Comparison of ENCODE assay signal across 14 cellular contexts in genomic region chr18:45588831-45589558, GRCh38. TPM values are rescaled to one million over a fixed set of nuclear protein-coding genes. Genes with fewer than 3 reads are reported as not detected.
A peak's percentile ranks its signal among the peaks of the same experiment; 100 is the strongest.
DNase-seq lines count a peak whose midpoint lies in the region; ATAC-seq, FAIRE-seq and TF ChIP-seq lines count a peak whose summit lies in the region.
"Had no signal": no experiment of that assay in that cellular context is flagged by ENCODE, and none has a peak within 500 bp of the region (broad histone marks: within the 10 kb centered on the region; RNA-seq: fewer than 3 reads in every experiment).

No MANE protein-coding gene starts in this region.

- 0% methylated on average over 1 of the region's 8 CpGs; no CpG with 5 or more reads in 1 of the 2 experiments for WGBS in IMR-90 (ENCODE audit: extremely low coverage in 2 of 2, insufficient read length in 1 of 2), 2 experiments
- WGBS in esophagus squamous epithelium, 2 donors = 35 to 39% methylated on average over 8 of the region's 8 CpGs
- WGBS in sigmoid colon, 2 donors = 36 to 57% methylated on average over 8 of the region's 8 CpGs

- no peak for TF ChIP-seq EP300 in sigmoid colon (IDR thresholded peaks at IDR 0.05)

- H2BK20ac ChIP-seq in IMR-90 (ENCODE audit: low read depth, low read length) = peak overlapping the region; percentile 92

- peak; percentile 78 for DNase-seq in AG10803 (ENCODE audit: low read depth)
- DNase-seq in IMR-90 = peak; percentile 60
- DNase-seq in esophagus squamous epithelium (lab: John Stamatoyannopoulos, UW) = no peak
- no peak for DNase-seq in sigmoid colon
- no peak for DNase-seq in NCI-H1092 (lab: John Stamatoyannopoulos, UW)
- DNase-seq in HTR-8/SVneo (ENCODE audit: insufficient read length, low spot score) = no peak
- no peak for DNase-seq in stimulated activated CD4-positive, alpha-beta T cell treated with anti-CD3 and anti-CD28 coated beads, Interleukin-4, amount 100 ng/mL, for 1 hour
- no peak for DNase-seq in activated gamma-delta T cell treated with Interleukin-2 at 50 U/mL for 16 hours
- DNase-seq: CD4-positive, alpha-beta memory T cell; dorsolateral prefrontal cortex; naive thymus-derived CD4-positive, alpha-beta T cell; NCI-H1417; NCI-H82; stimulated activated naive CD4-positive, alpha-beta T cell treated with Interleukin-2 at 50 U/mL for 16 hours had no signal

- no TSS peak for BruUV-seq in IMR-90 (replicated peaks; lab: Mats Ljungman, UMichigan)

- H4K91ac ChIP-seq in IMR-90 (ENCODE audit: insufficient read depth, low read depth, low read length) = 0 out of 2 replicates have a peak overlapping the region, but pooled peaks have one; percentile 80

- peak overlapping the region; percentile 49; the same call in 1 of the 3 replicates for H2BK15ac ChIP-seq in IMR-90 (ENCODE audit: low read depth, low read length)

- H2AK5ac ChIP-seq in IMR-90 (ENCODE audit: low read depth, low read length) = no peak overlapping the region; the same call in 1 of the 2 replicates

- H3K14ac ChIP-seq in IMR-90 (replicated peaks; ENCODE audit: low read depth, low read length) = peak overlapping the region; percentile 87

- H3K9me3 ChIP-seq in IMR-90 (ENCODE audit: control insufficient read depth, insufficient read depth, low read length) (peaks cover 2% of the 10 kb centered on the region; the same call in 1 of the 2 replicates), esophagus squamous epithelium (no peaks in the 10 kb centered on the region), sigmoid colon (no peaks in the 10 kb centered on the region)

- peak overlapping the region in 1 of 2 experiments; percentile 79; a peak in 1 of 4 replicates for H4K8ac ChIP-seq in IMR-90 (ENCODE audit: low read depth in 2 of 2, low read length in 2 of 2)

- peak overlapping the region; percentile 1; the same call in 1 of the 2 replicates for H3K4me3 ChIP-seq in AG10803 (ENCODE audit: low read length)
- H3K4me3 ChIP-seq in IMR-90 (ENCODE audit: insufficient read depth, low read depth, low read length) = no peak overlapping the region
- H3K4me3 ChIP-seq in esophagus squamous epithelium = no peak overlapping the region
- no peak overlapping the region for H3K4me3 ChIP-seq in sigmoid colon
- H3K4me3 ChIP-seq: dorsolateral prefrontal cortex had no signal

- H4K20me1 ChIP-seq in IMR-90 (ENCODE audit: insufficient read depth, low read length) = no peaks in the 10 kb centered on the region

- peak overlapping the region; percentile 94 for H3K4ac ChIP-seq in IMR-90 (ENCODE audit: low read depth, low read length)

- dilution Hi-C loops in IMR-90 (cut with HindIII; ENCODE audit: low sequenced_read_pairs, unreplicated experiment) = no loop called here

- CTCF ChIA-PET in IMR-90 (lab: Yijun Ruan, JAX) = interaction anchor here (1.3 kb wide), 1 partner anchor 15 kb away, joined by 3 read pairs; no protein-coding TSS in a partner anchor

- peak overlapping the region; percentile 8; the same call in 1 of the 2 replicates for H3K9ac ChIP-seq in IMR-90 (ENCODE audit: low read depth, low read length)

- peak overlapping the region; percentile 80; the same call in 1 of the 2 replicates for H3K18ac ChIP-seq in IMR-90 (ENCODE audit: low read depth, low read length)

- H3K36me3 ChIP-seq in IMR-90 (ENCODE audit: control insufficient read depth, insufficient read depth, low read length) (no peaks in the 10 kb centered on the region), esophagus squamous epithelium (no peaks in the 10 kb centered on the region), sigmoid colon (no peaks in the 10 kb centered on the region)

- H3K4me1 ChIP-seq in IMR-90 (ENCODE audit: control insufficient read depth, insufficient read depth, low read length) = peaks cover 20% of the 10 kb centered on the region; the same call in 1 of the 2 replicates
- H3K4me1 ChIP-seq in esophagus squamous epithelium = peaks cover 0 to 31% (median 24%) of the 10 kb centered on the region in 3 donors
- peaks cover 0 to 33% (median 30%) of the 10 kb centered on the region in 4 donors for H3K4me1 ChIP-seq in sigmoid colon

- POLR2A ChIA-PET in IMR-90 (lab: Charles Lee; ENCODE audit: unreplicated experiment) = no interaction called here

- H3K27me3 ChIP-seq in IMR-90 (ENCODE audit: control insufficient read depth, insufficient read depth, low read length) = peaks cover 3% of the 10 kb centered on the region; the same call in 1 of the 2 replicates
- H3K27me3 ChIP-seq in esophagus squamous epithelium = no peaks in the 10 kb centered on the region
- H3K27me3 ChIP-seq in sigmoid colon = no peaks in the 10 kb centered on the region

- H4K5ac ChIP-seq in IMR-90 (ENCODE audit: low read depth, low read length) = peak overlapping the region; percentile 22; the same call in 1 of the 2 replicates

- in situ Hi-C loops in IMR-90 (cut with MboI; ENCODE audit: low sequenced_read_pairs) = no loop called here

- peak overlapping the region; percentile 47; the same call in 1 of the 2 replicates for H3K56ac ChIP-seq in IMR-90 (ENCODE audit: extremely low read depth, insufficient read depth, low read length)

- TF ChIP-seq RAD21 in IMR-90 (IDR thresholded peaks at IDR 0.05; ENCODE audit: low read length) = no peak

- TF ChIP-seq POLR2A in IMR-90 (IDR thresholded peaks at IDR 0.05; ENCODE audit: low read depth, low read length) (no peak), esophagus squamous epithelium (IDR thresholded peaks at IDR 0.05) (no peak), sigmoid colon (IDR thresholded peaks at IDR 0.05) (no peak)

- peak; percentile 62 for ATAC-seq in IMR-90 (ENCODE audit: low read depth)
- ATAC-seq: naive thymus-derived CD4-positive, alpha-beta T cell had no signal

- H3K9me1 ChIP-seq in IMR-90 (ENCODE audit: insufficient read depth, low read length) = peaks cover 8% of the 10 kb centered on the region

- peak overlapping the region; percentile 94; the same call in 1 of the 2 replicates for H3K23ac ChIP-seq in IMR-90 (ENCODE audit: low read depth, low read length)

- H2BK120ac ChIP-seq in IMR-90 (ENCODE audit: low read depth, low read length) = peak overlapping the region; percentile 90

- no peak overlapping the region for H2AFZ ChIP-seq in IMR-90 (replicated peaks; ENCODE audit: low read length, poor library complexity)

- intact Hi-C loops in IMR-90 (cut with micrococcal nuclease) = no loop called here
- intact Hi-C loops in esophagus squamous epithelium (cut with DNase I) = no loop called here
- intact Hi-C loops in sigmoid colon (cut with DNase I) = no loop called here

- no peak for TF ChIP-seq CTCF in AG10803 (conservative IDR thresholded peaks at IDR 0.05; ENCODE audit: low read length)
- TF ChIP-seq CTCF in IMR-90 (conservative IDR thresholded peaks at IDR 0.05; ENCODE audit: low read depth, low read length) = no peak
- no peak for TF ChIP-seq CTCF in esophagus squamous epithelium (IDR thresholded peaks at IDR 0.05)
- TF ChIP-seq CTCF in sigmoid colon (IDR thresholded peaks at IDR 0.05) = no peak

- peak overlapping the region; percentile 47 for H3K4me2 ChIP-seq in IMR-90 (ENCODE audit: low read depth, low read length)

- H3K79me1 ChIP-seq in IMR-90 (ENCODE audit: low read depth in 1 of 2, low read length in 2 of 2) = no peaks in the 10 kb centered on the region

- no peak overlapping the region for H2BK5ac ChIP-seq in IMR-90 (ENCODE audit: low read depth, low read length, poor library complexity, severe bottlenecking)

- H2AK9ac ChIP-seq in IMR-90 (replicated peaks; ENCODE audit: low read depth, low read length, poor library complexity) = no peak overlapping the region

- no peak for FAIRE-seq in HTR-8/SVneo (lab: Jason Lieb, UNC)

- H3K27ac ChIP-seq in IMR-90 (ENCODE audit: insufficient read depth, low read length) (peak overlapping the region; percentile 92; the same call in 1 of the 2 replicates), esophagus squamous epithelium (peak overlapping the region in 3 of 4 donors; percentile 19 to 72 (median 72)), sigmoid colon (peak overlapping the region; percentile 46 to 73 (median 57))

TF ChIP-seq in IMR-90, 13 proteins besides CTCF, POLR2A, EP300 and RAD21:
- TF ChIP-seq ELK1 (IDR thresholded peaks at IDR 0.05; ENCODE audit: borderline replicate concordance, low read depth, low read length) (no peak), MAFK (IDR thresholded peaks at IDR 0.05; ENCODE audit: low read depth, low read length) (no peak), NFE2L2 (IDR thresholded peaks at IDR 0.05; ENCODE audit: low read depth, low read length) (no peak), MAZ (IDR thresholded peaks at IDR 0.05; ENCODE audit: borderline replicate concordance, low read depth, low read length) (no peak), CHD1 (IDR thresholded peaks at IDR 0.05; ENCODE audit: low read depth, low read length) (no peak), FOS (IDR thresholded peaks at IDR 0.05; ENCODE audit: low read depth, low read length) (no peak), CEBPB (IDR thresholded peaks at IDR 0.05; ENCODE audit: low read depth, low read length) (no peak), SMC3 (IDR thresholded peaks at IDR 0.05; ENCODE audit: low read depth, low read length) (no peak), RFX5 (IDR thresholded peaks at IDR 0.05; ENCODE audit: low read depth, low read length) (no peak)
TF ChIP-seq in IMR-90: peak in this region for 0.

RNA-seq across cellular contexts. Expression of gene SLC14A2, which starts 26.3 kb away (rescaled TPM):
- not detected in 2 replicates for total RNA-seq in IMR-90 (2012; rRNA removed)
- 0.03 TPM in 1 of 2 replicates, not detected in the other for polyA plus RNA-seq in IMR-90 (2012; rRNA removed)
- not detected in 2 replicates for polyA plus RNA-seq in IMR-90 (2012; cell fraction: cytosol; rRNA removed)
- polyA plus RNA-seq in IMR-90 (2012; cell fraction: nucleus; rRNA removed; ENCODE audit: low replicate concordance) = not detected in 2 replicates
- not detected for total RNA-seq in esophagus squamous epithelium
- total RNA-seq in sigmoid colon = under 1 TPM in 1 of 4 donors, not detected in 3; 0.28 TPM
- polyA plus RNA-seq in sigmoid colon = under 1 TPM in 1 of 3 donors, not detected in 2; 0.01 TPM
- polyA plus RNA-seq: naive thymus-derived CD4-positive, alpha-beta T cell had no signal

Comparison
In these comparisons a context has a peak if more than half of its experiments do, and no peak if none do; other contexts are left out.
1. DNase-seq: peak in AG10803 (single experiment) and IMR-90 (single experiment); none in esophagus squamous epithelium (single experiment), sigmoid colon (single experiment), NCI-H1092 (single experiment), HTR-8/SVneo (single experiment), stimulated activated CD4-positive, alpha-beta T cell treated with anti-CD3 and anti-CD28 coated beads, Interleukin-4, amount 100 ng/mL, for 1 hour (single experiment) and activated gamma-delta T cell treated with Interleukin-2 at 50 U/mL for 16 hours (single experiment).
2. Peak in every context shown above with its lines, with median percentiles within 50 percentile points of each other: H3K27ac ChIP-seq.